Comparison of ENCODE assay signal across 30 cellular contexts in genomic region chr5:62331921-62332320, GRCh38. TPM values are rescaled to one million over a fixed set of nuclear protein-coding genes. Genes with fewer than 3 reads are reported as not detected.
A peak's percentile ranks its signal among the peaks of the same experiment; 100 is the strongest.
DNase-seq lines count a peak whose midpoint lies in the region; ATAC-seq and TF ChIP-seq lines count a peak whose summit lies in the region.
"Had no signal": no experiment of that assay in that cellular context is flagged by ENCODE, and none has a peak within 500 bp of the region (broad histone marks: within the 10 kb centered on the region; RNA-seq: fewer than 3 reads in every experiment).

No MANE protein-coding gene starts in this region.

- H3K4me1 Mint-ChIP-seq in CD8-positive, alpha-beta T cell (ENCODE audit: low read depth) = peaks cover 83% of the 10 kb centered on the region
- H3K4me1 Mint-ChIP-seq in naive thymus-derived CD8-positive, alpha-beta T cell = peaks cover 43 to 89% (median 78%) of the 10 kb centered on the region in 4 donors
- H3K4me1 Mint-ChIP-seq in Calu3 (ENCODE audit: low read depth, unreplicated experiment) = peaks cover 26% of the 10 kb centered on the region

- no peak for DNase-seq in CD8-positive, alpha-beta T cell
- peak; percentile 68 for DNase-seq in NAMALWA (ENCODE audit: low spot score)
- no peak for DNase-seq in naive thymus-derived CD8-positive, alpha-beta T cell
- DNase-seq in left ventricle myocardium inferior = no peak
- no peak for DNase-seq in Calu3
- DNase-seq in hepatocyte (ENCODE audit: low spot score) = no peak
- DNase-seq: activated CD4-positive, alpha-beta T cell treated with anti-CD3 and anti-CD28 coated beads for 48 hours; activated CD8-positive, alpha-beta memory T cell treated with anti-CD3 and anti-CD28 coated beads, Interleukin-2, amount 50 U/mL, for 4 hours; activated naive CD4-positive, alpha-beta T cell treated with anti-CD3 and anti-CD28 coated beads, Interleukin-2, amount 10 ng/mL, durations not matched to agents 7 days and 5 days; colonic mucosa; effector memory CD4-positive, alpha-beta T cell; GM23248; IMR-90; NCI-H1092; NCI-H1930; NCI-H226; NCI-H774; OCI-M1; sigmoid colon; SK-N-SH; stimulated activated CD4-positive, alpha-beta T cell treated with anti-CD3 and anti-CD28 coated beads, Interleukin-15, amount 100 ng/mL, for 24 hours; stimulated activated naive B cell treated with anti-CD40 and anti-IgM and Interleukin-4, amounts not matched to agents 10 μg/mL and 1 μg/mL and 100 μg/mL, for 72 hours; uterus had no signal

- no peak for TF ChIP-seq CTCF in CD8-positive, alpha-beta T cell (IDR thresholded peaks at IDR 0.05)
- no peak for TF ChIP-seq CTCF in left ventricle myocardium inferior (IDR thresholded peaks at IDR 0.05; ENCODE audit: borderline replicate concordance)
- no peak for TF ChIP-seq CTCF in Calu3 (IDR thresholded peaks at IDR 0.05; ENCODE audit: unreplicated experiment)
- TF ChIP-seq CTCF in hepatocyte (IDR thresholded peaks at IDR 0.05; ENCODE audit: poor library complexity) = no peak

- H3K27ac Mint-ChIP-seq in CD8-positive, alpha-beta T cell = peak overlapping the region; percentile 69
- peak overlapping the region in 8 of 10 donors; percentile 9 to 69 (median 50) for H3K27ac Mint-ChIP-seq in naive thymus-derived CD8-positive, alpha-beta T cell
- H3K27ac Mint-ChIP-seq in Calu3 (ENCODE audit: unreplicated experiment) = no peak overlapping the region
- H3K27ac Mint-ChIP-seq: activated naive CD4-positive, alpha-beta T cell treated with anti-CD3 and anti-CD28 coated beads, Interleukin-2, amount 10 ng/mL, durations not matched to agents 7 days and 5 days; activated T-helper 1 cell treated with anti-CD3 and anti-CD28 coated beads, Interleukin-12 subunit alpha, Interleukin-12 subunit beta, Interleukin-2, Interleukin-4 antibody, amounts not matched to agents 30 ng/mL and 10 ng/mL and 1 ng/mL, durations not matched to agents 14 hours and 24 hours and 36 hours; progenitor cell of endocrine pancreas; stimulated activated naive B cell treated with anti-CD40 and anti-IgM and Interleukin-4, amounts not matched to agents 10 μg/mL and 1 μg/mL and 100 μg/mL, for 72 hours had no signal

- H3K4me2 ChIP-seq in hepatocyte = no peak overlapping the region
- H3K4me2 ChIP-seq: SK-N-SH had no signal

- no peaks in the 10 kb centered on the region for H3K27me3 ChIP-seq in CD8-positive, alpha-beta T cell (ENCODE audit: insufficient read depth, low read length)
- H3K27me3 ChIP-seq in left ventricle myocardium inferior (ENCODE audit: low read depth) (no peaks in the 10 kb centered on the region), hepatocyte (no peaks in the 10 kb centered on the region)
- H3K27me3 ChIP-seq: colonic mucosa, neutrophil, sigmoid colon, uterus had no signal

- H3K27ac ChIP-seq in CD8-positive, alpha-beta T cell (ENCODE audit: low read depth, low read length) = no peak overlapping the region
- peak overlapping the region; percentile 90 for H3K27ac ChIP-seq in cingulate gyrus (ENCODE audit: low read depth, low read length)
- H3K27ac ChIP-seq in left ventricle myocardium inferior (replicated peaks) = no peak overlapping the region
- no peak overlapping the region for H3K27ac ChIP-seq in hepatocyte
- H3K27ac ChIP-seq: C4-2B, colonic mucosa, GM23248, neutrophil, sigmoid colon, thoracic aorta, uterus had no signal

- CTCF ChIA-PET in CD8-positive, alpha-beta T cell (lab: Charles Lee) = interaction anchor here (1.2 to 1.3 kb wide), 2 partner anchors 12 to 107 kb away, joined by 3 to 5 read pairs; no protein-coding TSS in a partner anchor
- CTCF ChIA-PET in Calu3 (lab: Charles Lee) = interaction anchor here (1.0 kb wide), 1 partner anchor 90 kb away, joined by 3 read pairs; no protein-coding TSS in a partner anchor

- intact Hi-C loops in CD8-positive, alpha-beta T cell (cut with DNase I, micrococcal nuclease) = no loop called here
- intact Hi-C loops in left ventricle myocardium inferior (cut with micrococcal nuclease) = no loop called here
- intact Hi-C loops in Calu3 (cut with micrococcal nuclease; ENCODE audit: unreplicated experiment) = no loop called here

- H3K9me2 ChIP-seq in hepatocyte (replicated peaks; ENCODE audit: insufficient read depth) = no peaks in the 10 kb centered on the region
- H3K9me2 ChIP-seq: SK-N-SH had no signal

- H4K20me1 ChIP-seq in hepatocyte (ENCODE audit: insufficient read depth, poor library complexity, severe bottlenecking) = peaks cover 4% of the 10 kb centered on the region

- H3K9me3 ChIP-seq in CD8-positive, alpha-beta T cell (ENCODE audit: low read length) = no peaks in the 10 kb centered on the region
- H3K9me3 ChIP-seq in left ventricle myocardium inferior (replicated peaks) = no peaks in the 10 kb centered on the region
- no peaks in the 10 kb centered on the region for H3K9me3 ChIP-seq in hepatocyte (ENCODE audit: low read depth)
- H3K9me3 ChIP-seq: colonic mucosa, neutrophil, sigmoid colon, SK-N-SH, thoracic aorta, uterus had no signal

- peaks cover 50% of the 10 kb centered on the region for H3K4me1 ChIP-seq in CD8-positive, alpha-beta T cell (ENCODE audit: insufficient read depth, low read length)
- H3K4me1 ChIP-seq in left ventricle myocardium inferior = peaks cover 21% of the 10 kb centered on the region
- H3K4me1 ChIP-seq in hepatocyte (ENCODE audit: insufficient read depth) = no peaks in the 10 kb centered on the region
- H3K4me1 ChIP-seq: colonic mucosa, uterus had no signal

- POLR2A ChIA-PET in CD8-positive, alpha-beta T cell (lab: Charles Lee) = no interaction called here
- POLR2A ChIA-PET in naive thymus-derived CD8-positive, alpha-beta T cell (lab: Charles Lee) = no interaction called here

- H3K4me3 Mint-ChIP-seq in CD8-positive, alpha-beta T cell = no peak overlapping the region
- H3K4me3 Mint-ChIP-seq in naive thymus-derived CD8-positive, alpha-beta T cell = peak overlapping the region in 1 of 10 donors; percentile 12
- H3K4me3 Mint-ChIP-seq in Calu3 (ENCODE audit: low read depth, unreplicated experiment) = no peak overlapping the region
- H3K4me3 Mint-ChIP-seq: activated naive CD4-positive, alpha-beta T cell treated with anti-CD3 and anti-CD28 coated beads, Interleukin-2, amount 10 ng/mL, durations not matched to agents 7 days and 5 days; activated T-helper 1 cell treated with anti-CD3 and anti-CD28 coated beads, Interleukin-12 subunit alpha, Interleukin-12 subunit beta, Interleukin-2, Interleukin-4 antibody, amounts not matched to agents 30 ng/mL and 10 ng/mL and 1 ng/mL, durations not matched to agents 14 hours and 24 hours and 36 hours; stimulated activated naive B cell treated with anti-CD40 and anti-IgM and Interleukin-4, amounts not matched to agents 10 μg/mL and 1 μg/mL and 100 μg/mL, for 72 hours had no signal

- H3K9me3 Mint-ChIP-seq in CD8-positive, alpha-beta T cell = no peaks in the 10 kb centered on the region
- H3K9me3 Mint-ChIP-seq in naive thymus-derived CD8-positive, alpha-beta T cell = no peaks in the 10 kb centered on the region
- no peaks in the 10 kb centered on the region for H3K9me3 Mint-ChIP-seq in Calu3 (ENCODE audit: low read depth, unreplicated experiment)
- H3K9me3 Mint-ChIP-seq: activated naive CD4-positive, alpha-beta T cell treated with anti-CD3 and anti-CD28 coated beads, Interleukin-2, amount 10 ng/mL, durations not matched to agents 7 days and 5 days; activated T-helper 1 cell treated with anti-CD3 and anti-CD28 coated beads, Interleukin-12 subunit alpha, Interleukin-12 subunit beta, Interleukin-2, Interleukin-4 antibody, amounts not matched to agents 30 ng/mL and 10 ng/mL and 1 ng/mL, durations not matched to agents 14 hours and 24 hours and 36 hours; stimulated activated naive B cell treated with anti-CD40 and anti-IgM and Interleukin-4, amounts not matched to agents 10 μg/mL and 1 μg/mL and 100 μg/mL, for 72 hours had no signal

- peaks cover 24% of the 10 kb centered on the region for H3K36me3 Mint-ChIP-seq in CD8-positive, alpha-beta T cell
- H3K36me3 Mint-ChIP-seq in naive thymus-derived CD8-positive, alpha-beta T cell = peaks cover 0 to 22% (median 4%) of the 10 kb centered on the region in 3 donors
- peaks cover 21% of the 10 kb centered on the region for H3K36me3 Mint-ChIP-seq in Calu3 (ENCODE audit: insufficient read depth, unreplicated experiment)

- H3K36me3 ChIP-seq in CD8-positive, alpha-beta T cell (ENCODE audit: insufficient read depth, low read length) = no peaks in the 10 kb centered on the region
- no peaks in the 10 kb centered on the region for H3K36me3 ChIP-seq in left ventricle myocardium inferior
- H3K36me3 ChIP-seq in hepatocyte (replicated peaks; ENCODE audit: insufficient read depth, low read depth) = no peaks in the 10 kb centered on the region
- H3K36me3 ChIP-seq: colonic mucosa, sigmoid colon, thoracic aorta, uterus had no signal

- no peak overlapping the region for H2AFZ ChIP-seq in hepatocyte
- H2AFZ ChIP-seq: GM23248 had no signal

- ATAC-seq in CD8-positive, alpha-beta T cell = no peak
- ATAC-seq in naive thymus-derived CD8-positive, alpha-beta T cell = no peak
- no peak for ATAC-seq in HG02759 (IDR thresholded peaks at IDR 0.05; ENCODE audit: unreplicated experiment)
- ATAC-seq: stimulated activated naive B cell treated with anti-CD40 and anti-IgM and Interleukin-4, amounts not matched to agents 10 μg/mL and 1 μg/mL and 100 μg/mL, for 72 hours had no signal

- peaks cover 91% of the 10 kb centered on the region for H3K79me2 ChIP-seq in hepatocyte

- no peak overlapping the region for H3K4me3 ChIP-seq in CD8-positive, alpha-beta T cell (ENCODE audit: low read depth, low read length)
- no peak overlapping the region for H3K4me3 ChIP-seq in left ventricle myocardium inferior
- H3K4me3 ChIP-seq in hepatocyte = no peak overlapping the region
- H3K4me3 ChIP-seq: colonic mucosa, GM23248, sigmoid colon, thoracic aorta, uterus had no signal

- no peaks in the 10 kb centered on the region for H3K27me3 Mint-ChIP-seq in CD8-positive, alpha-beta T cell (ENCODE audit: low read depth)
- no peaks in the 10 kb centered on the region for H3K27me3 Mint-ChIP-seq in naive thymus-derived CD8-positive, alpha-beta T cell
- H3K27me3 Mint-ChIP-seq in Calu3 (ENCODE audit: unreplicated experiment) = no peaks in the 10 kb centered on the region
- H3K27me3 Mint-ChIP-seq: activated naive CD4-positive, alpha-beta T cell treated with anti-CD3 and anti-CD28 coated beads, Interleukin-2, amount 10 ng/mL, durations not matched to agents 7 days and 5 days; progenitor cell of endocrine pancreas; stimulated activated naive B cell treated with anti-CD40 and anti-IgM and Interleukin-4, amounts not matched to agents 10 μg/mL and 1 μg/mL and 100 μg/mL, for 72 hours had no signal

- BruUV-seq in Calu3 (replicated peaks; lab: Mats Ljungman, UMichigan) = no TSS peak

RNA-seq across cellular contexts. Expression of gene KIF2A, which starts 25.9 kb away (rescaled TPM):
- 10 to 100 TPM; 93.1 to 98.3 TPM for total RNA-seq in CD8-positive, alpha-beta T cell
- total RNA-seq in naive thymus-derived CD8-positive, alpha-beta T cell = 100 to 1,000 TPM; 178 to 195 TPM
- polyA plus RNA-seq in naive thymus-derived CD8-positive, alpha-beta T cell = 100 to 1,000 TPM; 151 to 180 (median 173) TPM
- total RNA-seq in left ventricle myocardium inferior (9.7 TPM), Calu3 (2022) (76.9 and 81.4 TPM in 2 replicates), hepatocyte (46.9 and 60.5 TPM in 2 replicates)
- polyA plus RNA-seq in hepatocyte = 28.3 and 35.2 TPM in 2 replicates
